25 cellular contexts compared by ENCODE assay signal in the genomic region with DNA sequence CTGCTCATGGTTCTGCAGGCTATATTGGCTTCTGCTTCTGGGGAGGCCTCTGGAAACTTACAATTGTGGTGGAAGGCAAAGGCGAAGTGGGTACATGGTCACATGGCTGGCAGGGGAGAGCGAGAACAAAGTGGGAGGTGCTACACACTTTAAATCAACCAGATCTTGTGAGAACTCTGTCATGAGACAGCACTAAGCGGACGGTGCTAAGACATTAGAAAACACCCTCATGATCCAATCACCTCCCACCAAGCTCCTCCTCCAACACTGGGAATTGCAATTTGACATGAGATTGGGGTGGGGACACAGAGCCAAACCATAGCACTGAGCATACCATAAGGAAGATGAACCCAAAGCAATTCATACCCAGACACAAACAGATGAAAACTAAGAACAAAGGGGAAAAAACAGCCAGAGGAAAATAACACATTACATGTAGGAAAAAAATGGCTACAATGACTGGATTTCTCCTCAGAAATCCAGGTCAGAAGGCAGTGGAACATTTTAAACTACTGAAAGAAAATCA.
"Had no signal": no experiment of that assay in that cellular context is flagged by ENCODE, and none has a peak within 500 bp of the region (broad histone marks: within the 10 kb centered on the region; RNA-seq: fewer than 3 reads in every experiment).

No MANE protein-coding gene starts in this region.

- H3K27me3 ChIP-seq: esophagus squamous epithelium, sigmoid colon, stomach, thyroid gland had no signal

- H3K9me3 Mint-ChIP-seq: natural killer cell treated with Interleukin-12 subunit alpha and Interleukin-12 subunit beta and Interleukin-15 and Interleukin-18, amount 100 ng/mL, for 72 hours; type B pancreatic cell had no signal

- FAIRE-seq: endothelial cell of umbilical vein had no signal

- H3K36me3 ChIP-seq: esophagus squamous epithelium, prostate gland, sigmoid colon, stomach, thyroid gland had no signal

- H3K9me3 ChIP-seq: esophagus squamous epithelium, mucosa of descending colon, prostate gland, sigmoid colon, thyroid gland had no signal

- H3K27me3 Mint-ChIP-seq: type B pancreatic cell had no signal

- H3K27ac Mint-ChIP-seq: memory B cell; mesothelial cell of epicardium; natural killer cell treated with Interleukin-12 subunit alpha and Interleukin-12 subunit beta and Interleukin-15 and Interleukin-18, amount 100 ng/mL, for 72 hours; stimulated activated effector memory CD8-positive, alpha-beta T cell treated with anti-CD3 and anti-CD28 coated beads, Interleukin-12 subunit alpha, Interleukin-12 subunit beta, amount 100 ng/mL, for 72 hours; type B pancreatic cell had no signal

- ATAC-seq: left lobe of liver; mucosa of descending colon; natural killer cell treated with Interleukin-12 subunit alpha and Interleukin-12 subunit beta and Interleukin-15 and Interleukin-18, amount 100 ng/mL, for 72 hours; right cardiac atrium; stimulated activated effector memory CD8-positive, alpha-beta T cell treated with anti-CD3 and anti-CD28 coated beads, Interleukin-12 subunit alpha, Interleukin-12 subunit beta, amount 100 ng/mL, for 72 hours had no signal

- DNase-seq: dermis blood vessel endothelial cell; effector memory CD4-positive, alpha-beta T cell; esophagus squamous epithelium; head of caudate nucleus; kidney; mucosa of descending colon; naive B cell; nucleus accumbens; right cardiac atrium; sigmoid colon; stimulated activated CD4-positive, alpha-beta T cell treated with anti-CD3 and anti-CD28 coated beads, Interleukin-2, amount 100 ng/mL, for 24 hours; stimulated activated CD4-positive, alpha-beta T cell treated with anti-CD3 and anti-CD28 coated beads, Interleukin-4, amount 100 ng/mL, for 24 hours; stimulated activated naive CD4-positive, alpha-beta T cell treated with Interleukin-2 at 50 U/mL for 16 hours; stomach; thyroid gland had no signal

- H3K4me3 ChIP-seq: coronary artery, esophagus squamous epithelium, lung, mucosa of descending colon, prostate gland, sigmoid colon, stomach, thyroid gland had no signal

- H3K36me3 Mint-ChIP-seq: stimulated activated effector memory CD8-positive, alpha-beta T cell treated with anti-CD3 and anti-CD28 coated beads, Interleukin-12 subunit alpha, Interleukin-12 subunit beta, amount 100 ng/mL, for 72 hours; type B pancreatic cell had no signal

- H3K4me3 Mint-ChIP-seq: memory B cell; mesothelial cell of epicardium; naive B cell; natural killer cell treated with Interleukin-12 subunit alpha and Interleukin-12 subunit beta and Interleukin-15 and Interleukin-18, amount 100 ng/mL, for 72 hours; stimulated activated effector memory CD8-positive, alpha-beta T cell treated with anti-CD3 and anti-CD28 coated beads, Interleukin-12 subunit alpha, Interleukin-12 subunit beta, amount 100 ng/mL, for 72 hours; type B pancreatic cell had no signal

- H3K4me1 ChIP-seq: prostate gland had no signal

- H3K27ac ChIP-seq: coronary artery, esophagus squamous epithelium, prostate gland, sigmoid colon, stomach, thyroid gland had no signal
